1 cellular context compared by ENCODE assay signal in the genomic region with DNA sequence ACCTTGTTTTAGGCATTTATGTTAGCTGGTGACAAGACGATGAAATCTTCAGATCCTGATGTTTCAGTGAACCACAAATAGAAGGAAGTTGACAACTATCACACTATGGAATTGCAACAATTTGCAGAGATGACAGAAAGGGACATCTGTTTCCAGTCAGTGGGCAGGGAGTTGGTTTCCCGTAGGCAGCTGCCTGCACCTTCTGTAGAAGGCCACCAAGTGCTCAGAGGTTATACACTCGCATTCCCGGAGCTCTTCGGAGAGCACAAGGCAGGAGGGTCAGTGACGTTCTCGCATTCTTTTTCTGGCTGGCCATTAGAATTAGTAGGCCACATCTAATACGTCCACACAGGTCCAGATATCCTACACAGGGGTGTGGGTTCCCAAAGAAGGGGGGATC.
TF ChIP-seq lines count a peak whose summit lies in the region.

No MANE protein-coding gene starts in this region.

TF ChIP-seq in H1, 55 proteins besides CTCF, POLR2A, EP300 and RAD21:
- TF ChIP-seq SP1 (IDR thresholded peaks at IDR 0.05; ENCODE audit: low read depth, low read length), result no peak
- TF ChIP-seq SIRT6 (IDR thresholded peaks at IDR 0.05; ENCODE audit: low read length), result no peak
TF ChIP-seq in H1: peak in this region for 0.
